18 cellular contexts compared by ENCODE assay signal in the genomic region with DNA sequence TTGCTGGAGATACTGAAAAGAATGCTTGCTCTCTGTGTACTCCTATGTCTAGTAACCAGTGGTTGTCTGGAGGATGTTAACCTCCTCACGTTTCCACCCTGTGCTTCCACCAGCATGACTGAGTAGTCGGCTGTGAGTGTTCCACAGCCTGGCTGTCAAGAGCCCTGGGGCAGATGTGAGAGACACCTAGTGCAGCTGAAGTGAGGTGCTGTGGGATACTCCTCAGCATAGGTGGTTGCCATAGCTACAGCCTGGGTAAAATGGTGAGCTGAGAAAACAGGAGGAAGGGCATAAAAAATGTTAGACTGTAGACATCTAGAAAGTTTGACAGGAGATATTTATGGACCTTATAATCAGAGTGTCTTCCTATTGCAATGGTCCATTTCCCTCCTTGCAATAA. TPM values are rescaled to one million over a fixed set of nuclear protein-coding genes. Genes with fewer than 3 reads are reported as not detected.
DNase-seq lines count a peak whose midpoint lies in the region; ATAC-seq and TF ChIP-seq lines count a peak whose summit lies in the region.
"Had no signal": no experiment of that assay in that cellular context is flagged by ENCODE, and none has a peak within 500 bp of the region (broad histone marks: within the 10 kb centered on the region; RNA-seq: fewer than 3 reads in every experiment).

No MANE protein-coding gene starts in this region.

- TF ChIP-seq CTCF in foreskin keratinocyte (conservative IDR thresholded peaks at IDR 0.05), result peak; percentile 52

- no peak overlapping the region for H2AFZ ChIP-seq in mesenchymal stem cell (ENCODE audit: low read depth, low read length)

- WGBS in mesenchymal stem cell, result 86% methylated on average over 2 of the region's 2 CpGs

- H3K4me1 ChIP-seq in foreskin keratinocyte (no peaks in the 10 kb centered on the region), mesenchymal stem cell (ENCODE audit: control insufficient read depth, insufficient read depth, low read depth, low read length) (no peaks in the 10 kb centered on the region)
- H3K4me1 ChIP-seq: BLaER1 had no signal

- no peaks in the 10 kb centered on the region for H3K9me3 ChIP-seq in mesenchymal stem cell (ENCODE audit: control insufficient read depth, low read length)
- H3K9me3 ChIP-seq: BLaER1 had no signal

- H2BK15ac ChIP-seq in mesenchymal stem cell (ENCODE audit: low read depth, poor library complexity, severe bottlenecking), result no peak overlapping the region

- ATAC-seq in foreskin keratinocyte, result peak; percentile 70
- ATAC-seq in HG03520 (IDR thresholded peaks at IDR 0.05; ENCODE audit: unreplicated experiment), result no peak

- no peaks in the 10 kb centered on the region for H3K36me3 ChIP-seq in mesenchymal stem cell (ENCODE audit: control insufficient read depth in 1 of 2, insufficient read depth in 2 of 2, low read depth in 1 of 2, low read length in 2 of 2)
- H3K36me3 ChIP-seq: BLaER1 had no signal

- H4K91ac ChIP-seq in mesenchymal stem cell (ENCODE audit: low read length), result no peak overlapping the region

- no peak overlapping the region for H2AK5ac ChIP-seq in mesenchymal stem cell (ENCODE audit: low read length, severe bottlenecking)

- H3K23ac ChIP-seq in mesenchymal stem cell (ENCODE audit: low read length in 2 of 2), result no peak overlapping the region

- H3K9ac ChIP-seq in mesenchymal stem cell (ENCODE audit: low read length), result no peak overlapping the region
- H3K9ac ChIP-seq: BLaER1 had no signal

- no peaks in the 10 kb centered on the region for H3K79me1 ChIP-seq in mesenchymal stem cell (replicated peaks; ENCODE audit: low read length, poor library complexity, severe bottlenecking)

- DNase-seq in DMS53 (lab: John Stamatoyannopoulos, UW) (peak; percentile 17), DMS53 treated with DMSO at 0.1 percent for 48 hours (lab: John Stamatoyannopoulos, UW; ENCODE audit: unreplicated experiment) (no peak), DMS79 (lab: John Stamatoyannopoulos, UW) (peak; percentile 76), NCI-H226 (peak; percentile 33), foreskin keratinocyte (peak in 1 of 2 donors; percentile 69), mesenchymal stem cell (no peak), cerebellar cortex (ENCODE audit: low spot score) (no peak)
- DNase-seq: CD8-positive, alpha-beta memory T cell; NCI-H2029 treated with DMSO at 0.1 percent for 48 hours; NCI-H2227 treated with DMSO at 0.1 percent for 48 hours; NCI-H69; Right ventricle myocardium superior; T-helper 2 cell had no signal

- no peak overlapping the region for H4K8ac ChIP-seq in mesenchymal stem cell (ENCODE audit: low read length)

- no peak overlapping the region for H2BK120ac ChIP-seq in mesenchymal stem cell (ENCODE audit: low read depth, low read length)

- no peak overlapping the region for H2BK5ac ChIP-seq in mesenchymal stem cell (ENCODE audit: low read depth, low read length, poor library complexity, severe bottlenecking)

- H3K4me2 ChIP-seq in mesenchymal stem cell (ENCODE audit: low read length, poor library complexity, severe bottlenecking), result no peak overlapping the region
- H3K4me2 ChIP-seq: BLaER1 had no signal

- H3K4ac ChIP-seq in mesenchymal stem cell (ENCODE audit: low read depth in 1 of 2, low read length in 2 of 2), result no peak overlapping the region

- H3K18ac ChIP-seq in mesenchymal stem cell (ENCODE audit: low read depth in 1 of 2, low read length in 2 of 2), result no peak overlapping the region

- no peak overlapping the region for H2BK12ac ChIP-seq in mesenchymal stem cell (ENCODE audit: low read length in 2 of 2)

- no peaks in the 10 kb centered on the region for H3K27me3 ChIP-seq in foreskin keratinocyte
- H3K27me3 ChIP-seq in mesenchymal stem cell (ENCODE audit: control insufficient read depth in 1 of 2, insufficient read depth in 1 of 2, low read length in 2 of 2), result no peaks in the 10 kb centered on the region
- H3K27me3 ChIP-seq: BLaER1 had no signal

- H3K27ac ChIP-seq in foreskin keratinocyte (no peak overlapping the region), mesenchymal stem cell (ENCODE audit: low read length, poor library complexity, severe bottlenecking) (no peak overlapping the region)
- H3K27ac ChIP-seq: 22Rv1, BLaER1 had no signal

- H3K14ac ChIP-seq in mesenchymal stem cell (ENCODE audit: low read length in 2 of 2), result no peak overlapping the region

- no peak overlapping the region for H3K4me3 ChIP-seq in mesenchymal stem cell (ENCODE audit: insufficient read depth in 1 of 2, low read depth in 1 of 2, low read length in 2 of 2)
- H3K4me3 ChIP-seq: BLaER1 had no signal

RNA-seq across cellular contexts. Expression of a gene that starts 15.8 kb away (rescaled TPM):
- total RNA-seq in foreskin keratinocyte, result 1.5 and 2.1 TPM in 2 replicates
- polyA plus RNA-seq in foreskin keratinocyte, result 1.5 and 2.6 TPM in 2 replicates
- polyA plus RNA-seq in mesenchymal stem cell (2013, experiment 1 of 2), result not detected
- not detected for polyA plus RNA-seq in mesenchymal stem cell (2013, experiment 2 of 2)
- total RNA-seq: CD8-positive, alpha-beta memory T cell; Right ventricle myocardium superior had no signal
- polyA plus RNA-seq: CD8-positive, alpha-beta memory T cell; IgD-negative memory B cell had no signal

RNA-seq across cellular contexts. Expression of a gene that starts 22.8 kb away (rescaled TPM):
- total RNA-seq in foreskin keratinocyte, result 0.24 and 0.32 TPM in 2 replicates
- 0.22 and 0.44 TPM in 2 replicates for polyA plus RNA-seq in foreskin keratinocyte
- polyA plus RNA-seq in mesenchymal stem cell (2013, experiment 1 of 2), result not detected
- not detected for polyA plus RNA-seq in mesenchymal stem cell (2013, experiment 2 of 2)
- total RNA-seq: CD8-positive, alpha-beta memory T cell; HT1080; Right ventricle myocardium superior had no signal
- polyA plus RNA-seq: CD8-positive, alpha-beta memory T cell; IgD-negative memory B cell had no signal

RNA-seq across cellular contexts. Expression of a gene that starts 46.1 kb away (rescaled TPM):
- total RNA-seq in foreskin keratinocyte, result not detected in 2 replicates
- polyA plus RNA-seq in foreskin keratinocyte, result not detected in 2 replicates
- polyA plus RNA-seq in mesenchymal stem cell (2013, experiment 1 of 2), result not detected
- polyA plus RNA-seq in mesenchymal stem cell (2013, experiment 2 of 2), result not detected
- total RNA-seq: CD8-positive, alpha-beta memory T cell; HT1080; Right ventricle myocardium superior had no signal
- polyA plus RNA-seq: CD8-positive, alpha-beta memory T cell; IgD-negative memory B cell had no signal

RNA-seq across cellular contexts. Expression of a gene that starts 46.3 kb away (rescaled TPM):
- total RNA-seq in foreskin keratinocyte, result 0.18 TPM in 1 of 2 replicates, not detected in the other
- 0.14 and 0.16 TPM in 2 replicates for polyA plus RNA-seq in foreskin keratinocyte
- not detected for polyA plus RNA-seq in mesenchymal stem cell (2013, experiment 1 of 2)
- polyA plus RNA-seq in mesenchymal stem cell (2013, experiment 2 of 2), result not detected
- total RNA-seq: CD8-positive, alpha-beta memory T cell; HT1080; Right ventricle myocardium superior had no signal
- polyA plus RNA-seq: CD8-positive, alpha-beta memory T cell; IgD-negative memory B cell had no signal

RNA-seq across cellular contexts. Expression of a gene that starts 59.7 kb away (rescaled TPM):
- total RNA-seq in foreskin keratinocyte, result 7.7 and 12.7 TPM in 2 replicates
- polyA plus RNA-seq in foreskin keratinocyte, result 9.4 and 21.8 TPM in 2 replicates
- polyA plus RNA-seq in mesenchymal stem cell (2013, experiment 1 of 2), result not detected
- not detected for polyA plus RNA-seq in mesenchymal stem cell (2013, experiment 2 of 2)
- total RNA-seq: CD8-positive, alpha-beta memory T cell; HT1080; Right ventricle myocardium superior had no signal
- polyA plus RNA-seq: CD8-positive, alpha-beta memory T cell; IgD-negative memory B cell had no signal

Comparison
In these comparisons a context has a peak if more than half of its experiments do, and no peak if none do; other contexts are left out.
1. DNase-seq: peak in DMS53 (single experiment), DMS79 (single experiment) and NCI-H226 (single experiment); none in DMS53 treated with DMSO at 0.1 percent for 48 hours (single experiment), mesenchymal stem cell (single experiment) and cerebellar cortex (single experiment).